1 cellular context compared by ENCODE assay signal in genomic region chr12:98490491-98491453, GRCh38.
TF ChIP-seq lines count a peak whose summit lies in the region.

No MANE protein-coding gene starts in this region.

TF ChIP-seq in HepG2, 621 proteins besides CTCF, POLR2A, EP300 and RAD21 (continued from another document and continues in another):
- TF ChIP-seq THYN1 (CRISPR knock-in tag; IDR thresholded peaks at IDR 0.05; ENCODE audit: borderline replicate concordance, low read depth) = no peak
- TF ChIP-seq ZNF451 (CRISPR knock-in tag; IDR thresholded peaks at IDR 0.05) = no peak
- no peak for TF ChIP-seq MLLT10 (CRISPR knock-in tag; IDR thresholded peaks at IDR 0.05)
- TF ChIP-seq ZSCAN12 (CRISPR knock-in tag; IDR thresholded peaks at IDR 0.05) = no peak
- TF ChIP-seq ZNF75D (CRISPR knock-in tag; IDR thresholded peaks at IDR 0.05; ENCODE audit: borderline replicate concordance) = no peak
- TF ChIP-seq GATAD1 (CRISPR knock-in tag; IDR thresholded peaks at IDR 0.05) = peak; percentile 45; the same call in 1 of the 2 replicates
- TF ChIP-seq LCORL (IDR thresholded peaks at IDR 0.05) = no peak
- peak; percentile 72 for TF ChIP-seq LCORL (CRISPR knock-in tag; IDR thresholded peaks at IDR 0.05)
- TF ChIP-seq NFE2L1 (CRISPR knock-in tag; IDR thresholded peaks at IDR 0.05; ENCODE audit: borderline replicate concordance) = no peak
- no peak for TF ChIP-seq GZF1 (CRISPR knock-in tag; IDR thresholded peaks at IDR 0.05)
- TF ChIP-seq CENPT (CRISPR knock-in tag; IDR thresholded peaks at IDR 0.05; ENCODE audit: low read depth) = no peak
- no peak for TF ChIP-seq ZNF841 (CRISPR knock-in tag; IDR thresholded peaks at IDR 0.05; ENCODE audit: borderline replicate concordance)
- no peak for TF ChIP-seq TP53 (CRISPR knock-in tag; conservative IDR thresholded peaks at IDR 0.05)
- TF ChIP-seq ZNF136 (CRISPR knock-in tag; IDR thresholded peaks at IDR 0.05; ENCODE audit: low read depth) = peak; percentile 36; the same call in 1 of the 2 replicates
- peak; percentile 37; the same call in 1 of the 2 replicates for TF ChIP-seq ZSCAN25 (CRISPR knock-in tag; IDR thresholded peaks at IDR 0.05)
- TF ChIP-seq HNRNPK (IDR thresholded peaks at IDR 0.05; ENCODE audit: low read depth, low read length, poor library complexity, severe bottlenecking) = no peak
- TF ChIP-seq ZNF589 (CRISPR knock-in tag; conservative IDR thresholded peaks at IDR 0.05) = no peak
- no peak for TF ChIP-seq ZNF790 (CRISPR knock-in tag; IDR thresholded peaks at IDR 0.05; ENCODE audit: borderline replicate concordance)
- TF ChIP-seq SOX13 (IDR thresholded peaks at IDR 0.05) = peak; percentile 86
- TF ChIP-seq SOX13 (CRISPR knock-in tag; conservative IDR thresholded peaks at IDR 0.05 in 1 of 2, IDR thresholded peaks at IDR 0.05 in 1 of 2) = peak in 1 of 2 experiments; percentile 94; a peak in 2 of 4 replicates
- TF ChIP-seq CREM (IDR thresholded peaks at IDR 0.05) = no peak
- no peak for TF ChIP-seq CREM (CRISPR knock-in tag; IDR thresholded peaks at IDR 0.05)
- no peak for TF ChIP-seq SKIL (CRISPR knock-in tag; IDR thresholded peaks at IDR 0.05; ENCODE audit: borderline replicate concordance)
- TF ChIP-seq NFAT5 (CRISPR knock-in tag; IDR thresholded peaks at IDR 0.05) = no peak
- TF ChIP-seq ZNF572 (CRISPR knock-in tag; IDR thresholded peaks at IDR 0.05) = no peak
- TF ChIP-seq ARID5B (CRISPR knock-in tag; IDR thresholded peaks at IDR 0.05) = peak; percentile 78
- TF ChIP-seq ZNF724P (CRISPR knock-in tag; IDR thresholded peaks at IDR 0.05; ENCODE audit: borderline replicate concordance) = no peak
- TF ChIP-seq ZNF678 (CRISPR knock-in tag; IDR thresholded peaks at IDR 0.05) = no peak
- no peak for TF ChIP-seq ZNF883 (CRISPR knock-in tag; IDR thresholded peaks at IDR 0.05; ENCODE audit: not compliant biosample characterization)
- peak; percentile 34; the same call in 1 of the 2 replicates for TF ChIP-seq ZNF281 (CRISPR knock-in tag; IDR thresholded peaks at IDR 0.05; ENCODE audit: borderline replicate concordance)
- TF ChIP-seq SIN3A (IDR thresholded peaks at IDR 0.05; ENCODE audit: borderline replicate concordance, low read depth, low read length) = no peak
- TF ChIP-seq SMARCC2 (IDR thresholded peaks at IDR 0.05) = no peak
- TF ChIP-seq FOSL2 (CRISPR knock-in tag; IDR thresholded peaks at IDR 0.05) = peak; percentile 79
- no peak for TF ChIP-seq ZBTB1 (CRISPR knock-in tag; IDR thresholded peaks at IDR 0.05; ENCODE audit: borderline replicate concordance)
- TF ChIP-seq TAF1 (CRISPR knock-in tag; IDR thresholded peaks at IDR 0.05) = peak; percentile 36; the same call in 1 of the 2 replicates
- 0 out of 2 replicates have a peak, but pooled peaks have one; percentile 29 for TF ChIP-seq PHF20 (CRISPR knock-in tag; IDR thresholded peaks at IDR 0.05)
- TF ChIP-seq EED (CRISPR knock-in tag; IDR thresholded peaks at IDR 0.05) = no peak
- no peak for TF ChIP-seq ZNF562 (CRISPR knock-in tag; IDR thresholded peaks at IDR 0.05; ENCODE audit: borderline replicate concordance)
- peak; percentile 67 for TF ChIP-seq SAP130 (CRISPR knock-in tag; IDR thresholded peaks at IDR 0.05; ENCODE audit: low read depth)
- no peak for TF ChIP-seq ZNF280B (CRISPR knock-in tag; IDR thresholded peaks at IDR 0.05; ENCODE audit: borderline replicate concordance)
- no peak for TF ChIP-seq CHD4 (IDR thresholded peaks at IDR 0.05; ENCODE audit: borderline replicate concordance, low read length)
- TF ChIP-seq PRDM4 (CRISPR knock-in tag; IDR thresholded peaks at IDR 0.05; ENCODE audit: borderline replicate concordance) = no peak
- no peak; the same call in 1 of the 2 replicates for TF ChIP-seq SAFB2 (CRISPR knock-in tag; IDR thresholded peaks at IDR 0.05; ENCODE audit: borderline replicate concordance, low read depth)
- TF ChIP-seq DR1 (CRISPR knock-in tag; IDR thresholded peaks at IDR 0.05) = no peak
- no peak for TF ChIP-seq ZNF740 (CRISPR knock-in tag; IDR thresholded peaks at IDR 0.05)
- no peak for TF ChIP-seq ADNP (CRISPR knock-in tag; IDR thresholded peaks at IDR 0.05)
- no peak for TF ChIP-seq TSC22D2 (CRISPR knock-in tag; IDR thresholded peaks at IDR 0.05; ENCODE audit: borderline replicate concordance)
- TF ChIP-seq ZNF552 (CRISPR knock-in tag; IDR thresholded peaks at IDR 0.05; ENCODE audit: borderline replicate concordance) = 0 out of 2 replicates have a peak, but pooled peaks have one; percentile 44
- TF ChIP-seq FOXA3 (CRISPR knock-in tag; IDR thresholded peaks at IDR 0.05) = peak; percentile 46
- no peak for TF ChIP-seq ATAD3A (CRISPR knock-in tag; IDR thresholded peaks at IDR 0.05)
- peak; percentile 52; the same call in 1 of the 2 replicates for TF ChIP-seq ZNF556 (CRISPR knock-in tag; IDR thresholded peaks at IDR 0.05; ENCODE audit: borderline replicate concordance)
